21 cellular contexts compared by ENCODE assay signal in genomic region chr7:151806204-151806603, GRCh38.
DNase-seq lines count a peak whose midpoint lies in the region; ATAC-seq, FAIRE-seq and TF ChIP-seq lines count a peak whose summit lies in the region.
"Had no signal": no experiment of that assay in that cellular context is flagged by ENCODE, and none has a peak within 500 bp of the region (broad histone marks: within the 10 kb centered on the region; RNA-seq: fewer than 3 reads in every experiment).

No MANE protein-coding gene starts in this region.

- no peak overlapping the region for H3K9ac ChIP-seq in astrocyte (ENCODE audit: low read length)

- intact Hi-C loops in testis (cut with DNase I; ENCODE audit: low total_unique reads): no loop called here

- WGBS in hepatocyte (ENCODE audit: low lambda C conversion rate, missing lambda C conversion rate): 28% methylated on average over 8 of the region's 8 CpGs
- 63 to 72% methylated on average over 8 of the region's 8 CpGs for WGBS in testis, 2 donors

- no peak overlapping the region for H3K27ac ChIP-seq in astrocyte (ENCODE audit: low read depth, low read length)
- peak overlapping the region; percentile 77 for H3K27ac ChIP-seq in hepatocyte
- no peak overlapping the region for H3K27ac ChIP-seq in testis
- H3K27ac ChIP-seq: A549 had no signal

- H3K36me3 ChIP-seq in astrocyte (ENCODE audit: insufficient read depth, low read length) (no peaks in the 10 kb centered on the region), hepatocyte (replicated peaks; ENCODE audit: insufficient read depth, low read depth) (no peaks in the 10 kb centered on the region), testis (ENCODE audit: low read depth, missing control alignments) (no peaks in the 10 kb centered on the region)

- H3K4me3 Mint-ChIP-seq in astrocyte (ENCODE audit: unreplicated experiment): no peak overlapping the region
- H3K4me3 Mint-ChIP-seq: activated naive CD4-positive, alpha-beta T cell treated with anti-CD3 and anti-CD28 coated beads, Interleukin-2, amount 50 U/mL, for 24 hours; central memory CD8-positive, alpha-beta T cell; naive thymus-derived CD8-positive, alpha-beta T cell; T-cell had no signal

- H2AFZ ChIP-seq in astrocyte (ENCODE audit: low read depth, low read length) (no peak overlapping the region), hepatocyte (no peak overlapping the region)

- no peak for FAIRE-seq in astrocyte (lab: Jason Lieb, UNC)
- FAIRE-seq: A549, urothelium cell line had no signal

- ATAC-seq in GM19328 (IDR thresholded peaks at IDR 0.05; ENCODE audit: unreplicated experiment): no peak
- ATAC-seq: A549; left colon; naive thymus-derived CD8-positive, alpha-beta T cell; T-cell had no signal

- no peaks in the 10 kb centered on the region for H3K79me2 ChIP-seq in astrocyte (ENCODE audit: insufficient read depth, low read length)
- no peaks in the 10 kb centered on the region for H3K79me2 ChIP-seq in hepatocyte

- no peak overlapping the region for H3K4me2 ChIP-seq in astrocyte (ENCODE audit: low read length)
- peak overlapping the region; percentile 19 for H3K4me2 ChIP-seq in hepatocyte
- H3K4me2 ChIP-seq: A549 had no signal

- DNase-seq in SKM-1 treated with dmso at 0.1 percent for 144 hours (lab: John Stamatoyannopoulos, UW; ENCODE audit: unreplicated experiment) (peak; percentile 4), SKM-1 (lab: John Stamatoyannopoulos, UW; ENCODE audit: unreplicated experiment) (no peak), astrocyte (ENCODE audit: low read depth) (peak; percentile 44), hepatocyte (ENCODE audit: low spot score) (peak; percentile 69), testis (peak; percentile 34), dedifferentiated amniotic fluid mesenchymal stem cell (ENCODE audit: extremely low spot score) (no peak), GM19240 (ENCODE audit: insufficient read length, low spot score) (no peak)
- DNase-seq: activated CD4-positive, CD25-positive, alpha-beta regulatory T cell treated with anti-CD3 and anti-CD28 coated beads, Interleukin-2, amount 50 U/mL, for 72 hours; activated CD8-positive, alpha-beta memory T cell treated with anti-CD3 and anti-CD28 coated beads, Interleukin-2, amount 50 U/mL, for 4 hours; Caco-2; erythroblast; hypothalamus; naive thymus-derived CD8-positive, alpha-beta T cell; stimulated activated naive CD4-positive, alpha-beta T cell; T-cell had no signal

- no peaks in the 10 kb centered on the region for H3K9me3 ChIP-seq in astrocyte (ENCODE audit: insufficient read depth, low read depth, low read length)
- H3K9me3 ChIP-seq in hepatocyte (ENCODE audit: low read depth): no peaks in the 10 kb centered on the region
- no peaks in the 10 kb centered on the region for H3K9me3 ChIP-seq in testis
- H3K9me3 ChIP-seq: Caco-2 had no signal

- TF ChIP-seq POLR2A in testis (IDR thresholded peaks at IDR 0.05): no peak

- H4K20me1 ChIP-seq in astrocyte (ENCODE audit: insufficient read depth, low read length) (no peaks in the 10 kb centered on the region), hepatocyte (ENCODE audit: insufficient read depth, poor library complexity, severe bottlenecking) (no peaks in the 10 kb centered on the region)

- H3K27ac Mint-ChIP-seq in astrocyte (ENCODE audit: unreplicated experiment): no peak overlapping the region
- H3K27ac Mint-ChIP-seq: activated naive CD4-positive, alpha-beta T cell treated with anti-CD3 and anti-CD28 coated beads, Interleukin-2, amount 50 U/mL, for 24 hours; T-cell had no signal

- H3K27me3 Mint-ChIP-seq in astrocyte (ENCODE audit: low read depth, unreplicated experiment): peaks cover 64% of the 10 kb centered on the region
- H3K27me3 Mint-ChIP-seq: activated naive CD4-positive, alpha-beta T cell treated with anti-CD3 and anti-CD28 coated beads, Interleukin-2, amount 50 U/mL, for 24 hours; central memory CD8-positive, alpha-beta T cell; naive thymus-derived CD8-positive, alpha-beta T cell; T-cell had no signal

- peaks cover 2% of the 10 kb centered on the region for H3K4me1 Mint-ChIP-seq in astrocyte (ENCODE audit: low read depth, unreplicated experiment)
- H3K4me1 Mint-ChIP-seq: activated naive CD4-positive, alpha-beta T cell treated with anti-CD3 and anti-CD28 coated beads, Interleukin-2, amount 50 U/mL, for 24 hours had no signal

- H3K27me3 ChIP-seq in astrocyte (ENCODE audit: insufficient read depth, low read length) (peaks cover 18% of the 10 kb centered on the region), hepatocyte (no peaks in the 10 kb centered on the region), testis (no peaks in the 10 kb centered on the region)

- no peaks in the 10 kb centered on the region for H3K36me3 Mint-ChIP-seq in astrocyte (ENCODE audit: low read depth, unreplicated experiment)

- H3K4me3 ChIP-seq in astrocyte (ENCODE audit: insufficient read depth, low read depth, low read length) (no peak overlapping the region), hepatocyte (no peak overlapping the region), testis (no peak overlapping the region)
- H3K4me3 ChIP-seq: A549 had no signal

- no peaks in the 10 kb centered on the region for H3K4me1 ChIP-seq in astrocyte (ENCODE audit: insufficient read depth, low read length)
- peaks cover 10% of the 10 kb centered on the region for H3K4me1 ChIP-seq in hepatocyte (ENCODE audit: insufficient read depth)
- H3K4me1 ChIP-seq in testis: no peaks in the 10 kb centered on the region

- TF ChIP-seq CTCF in astrocyte (IDR thresholded peaks at IDR 0.05; ENCODE audit: insufficient read depth, low read depth, low read length): no peak
- TF ChIP-seq CTCF in hepatocyte (IDR thresholded peaks at IDR 0.05; ENCODE audit: poor library complexity): no peak
- TF ChIP-seq CTCF in testis (IDR thresholded peaks at IDR 0.05): no peak

- H3K9me2 ChIP-seq in hepatocyte (replicated peaks; ENCODE audit: insufficient read depth): no peaks in the 10 kb centered on the region

- H3K9me3 Mint-ChIP-seq in astrocyte (ENCODE audit: unreplicated experiment): no peaks in the 10 kb centered on the region
- H3K9me3 Mint-ChIP-seq: activated naive CD4-positive, alpha-beta T cell treated with anti-CD3 and anti-CD28 coated beads, Interleukin-2, amount 50 U/mL, for 24 hours; central memory CD8-positive, alpha-beta T cell; naive thymus-derived CD8-positive, alpha-beta T cell; T-cell had no signal

Comparison
In these comparisons a context has a peak if more than half of its experiments do, and no peak if none do; other contexts are left out.
1. DNase-seq: peak in SKM-1 treated with dmso at 0.1 percent for 144 hours (single experiment), astrocyte (single experiment), hepatocyte (single experiment) and testis (single experiment); none in SKM-1 (single experiment), dedifferentiated amniotic fluid mesenchymal stem cell (single experiment) and GM19240 (single experiment).